ENCODE assay signal across 9 cellular contexts in the genomic region with DNA sequence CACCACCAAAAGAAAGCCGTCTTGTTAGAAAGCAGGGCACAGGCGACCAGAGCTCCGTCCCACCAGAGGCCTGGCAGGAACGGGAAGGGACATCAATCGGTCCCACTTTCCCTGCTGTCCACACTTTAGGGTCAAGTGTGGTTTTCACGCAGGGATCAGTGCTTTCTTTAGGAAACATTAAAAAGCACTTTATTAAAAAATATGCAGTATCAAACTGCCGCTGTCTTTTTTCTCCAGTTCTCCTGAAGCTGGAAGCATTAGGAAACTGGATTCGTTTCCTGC. TPM values are rescaled to one million over a fixed set of nuclear protein-coding genes. Genes with fewer than 3 reads are reported as not detected.
DNase-seq lines count a peak whose midpoint lies in the region; ATAC-seq and TF ChIP-seq lines count a peak whose summit lies in the region.
"Had no signal": no experiment of that assay in that cellular context is flagged by ENCODE, and none has a peak within 500 bp of the region (broad histone marks: within the 10 kb centered on the region; RNA-seq: fewer than 3 reads in every experiment).

No MANE protein-coding gene starts in this region.

- TF ChIP-seq CTCF in 22Rv1 (IDR thresholded peaks at IDR 0.05) (no peak), colonic mucosa (IDR thresholded peaks at IDR 0.05) (no peak)

- peak overlapping the region; percentile 77 to 93 (median 86) for H3K4me3 Mint-ChIP-seq in IgD-negative memory B cell

- DNase-seq in colonic mucosa (no peak), NCI-H1417 (lab: John Stamatoyannopoulos, UW) (no peak), NCI-H2107 (lab: John Stamatoyannopoulos, UW) (no peak)

- no peaks in the 10 kb centered on the region for H3K36me3 Mint-ChIP-seq in IgD-negative memory B cell

- intact Hi-C loops in colonic mucosa (cut with DNase I), result no loop called here

- peaks cover 47 to 58% (median 50%) of the 10 kb centered on the region in 3 donors for H3K4me1 Mint-ChIP-seq in IgD-negative memory B cell

- peak overlapping the region; percentile 41 for H3K4me3 ChIP-seq in colonic mucosa
- H3K4me3 ChIP-seq in muscle layer of duodenum (ENCODE audit: low read depth in 1 of 2, low read length in 2 of 2), result peak overlapping the region; percentile 55 to 65

- no peaks in the 10 kb centered on the region for H3K9me3 Mint-ChIP-seq in IgD-negative memory B cell

- H3K27ac ChIP-seq in 22Rv1 (peak overlapping the region; percentile 71), colonic mucosa (peak overlapping the region; percentile 60), muscle layer of duodenum (ENCODE audit: low read length) (no peak overlapping the region)

- H3K4me1 ChIP-seq in colonic mucosa (no peaks in the 10 kb centered on the region), muscle layer of duodenum (ENCODE audit: control insufficient read depth in 1 of 2, insufficient read depth in 2 of 2, low read length in 2 of 2) (peaks cover 0 to 5% of the 10 kb centered on the region in 2 donors)

- H3K9me3 ChIP-seq in colonic mucosa (no peaks in the 10 kb centered on the region), muscle layer of duodenum (ENCODE audit: control insufficient read depth in 1 of 2, low read length in 2 of 2) (no peaks in the 10 kb centered on the region)

- no peaks in the 10 kb centered on the region for H3K27me3 Mint-ChIP-seq in IgD-negative memory B cell

- no peaks in the 10 kb centered on the region for H3K36me3 ChIP-seq in colonic mucosa
- H3K36me3 ChIP-seq in muscle layer of duodenum (ENCODE audit: control insufficient read depth in 1 of 2, insufficient read depth in 2 of 2, low read length in 2 of 2), result no peaks in the 10 kb centered on the region

- H3K9ac ChIP-seq in colonic mucosa (ENCODE audit: low read depth in 2 of 2, low read length in 2 of 2), result peak overlapping the region; percentile 59 to 87

- ATAC-seq in GM21528 (IDR thresholded peaks at IDR 0.05; ENCODE audit: low FRiP score, unreplicated experiment) (no peak), esophagus mucosa (no peak)

- peak overlapping the region in 2 of 3 donors; percentile 80 to 82 for H3K27ac Mint-ChIP-seq in IgD-negative memory B cell

- H3K27me3 ChIP-seq in colonic mucosa (no peaks in the 10 kb centered on the region), muscle layer of duodenum (ENCODE audit: low read depth, low read length) (peaks cover 9% of the 10 kb centered on the region)

RNA-seq across cellular contexts. Expression of gene IFNLR1, which starts 0.4 kb away (rescaled TPM):
- 11.5 TPM for polyA plus RNA-seq in IgD-negative memory B cell
- total RNA-seq in colonic mucosa (10 to 100 TPM in 1 of 2 donors, 1 to 10 TPM in 1; 7.9 to 16.8 TPM), esophagus mucosa (4.0 TPM)

RNA-seq across cellular contexts. Expression of gene IL22RA1, which starts 43.7 kb away (rescaled TPM):
- polyA plus RNA-seq in IgD-negative memory B cell, result not detected
- 10 to 100 TPM; 15.5 to 17.3 TPM for total RNA-seq in colonic mucosa
- total RNA-seq in esophagus mucosa, result 10.7 TPM
- total RNA-seq: Daoy had no signal
